8 cellular contexts compared by ENCODE assay signal in genomic region chr10:32005050-32005449, GRCh38. TPM values are rescaled to one million over a fixed set of nuclear protein-coding genes. Genes with fewer than 3 reads are reported as not detected.
DNase-seq lines count a peak whose midpoint lies in the region; ATAC-seq, FAIRE-seq and TF ChIP-seq lines count a peak whose summit lies in the region.

No MANE protein-coding gene starts in this region.

- no peak for TF ChIP-seq EP300 in GM12878 (IDR thresholded peaks at IDR 0.05; ENCODE audit: borderline replicate concordance in 1 of 2, control insufficient read depth in 1 of 2, low read depth in 2 of 2, low read length in 2 of 2)

- no peak overlapping the region for H3K4me2 ChIP-seq in GM12878 (ENCODE audit: control insufficient read depth, insufficient read depth)

- H3K9me3 ChIP-seq in GM12878 (replicated peaks; ENCODE audit: control insufficient read depth, insufficient read depth, low read length): no peaks in the 10 kb centered on the region; the same call in 2 of the 3 replicates

- SMC1A ChIA-PET in GM12878 (lab: Charles Lee; ENCODE audit: uncharacterized antibody, unreplicated experiment): interaction anchor here (1.1 to 4.3 kb wide), 4 partner anchors 13 to 143 kb away, joined by 3 to 54 read pairs (median 4); no protein-coding TSS in a partner anchor

- RAD21 ChIA-PET in GM12878 (lab: Charles Lee; ENCODE audit: unreplicated experiment): interaction anchor here (1.3 to 5.3 kb wide), 3 partner anchors 143 to 166 kb away, joined by 4 to 61 read pairs (median 4); no protein-coding TSS in a partner anchor

- H3K36me3 Mint-ChIP-seq in activated CD8-positive, alpha-beta memory T cell treated with anti-CD3 and anti-CD28 coated beads, Interleukin-2, amount 10 ng/mL, durations not matched to agents 7 days and 5 days: peaks cover 22% of the 10 kb centered on the region
- H3K36me3 Mint-ChIP-seq in immature natural killer cell (peaks cover 0 to 5% (median 0%) of the 10 kb centered on the region in 3 donors), type B pancreatic cell (peaks cover 9% of the 10 kb centered on the region)

- H3K4me3 Mint-ChIP-seq in activated CD8-positive, alpha-beta memory T cell treated with anti-CD3 and anti-CD28 coated beads, Interleukin-2, amount 10 ng/mL, durations not matched to agents 7 days and 5 days: no peak overlapping the region
- H3K4me3 Mint-ChIP-seq in immature natural killer cell (no peak overlapping the region), type B pancreatic cell (no peak overlapping the region)

- no TSS peak for BruUV-seq in GM12878 (replicated peaks; lab: Mats Ljungman, UMichigan)

- no peak overlapping the region for H2AFZ ChIP-seq in GM12878 (ENCODE audit: control insufficient read depth, low read depth, low read length)

- H3K36me3 ChIP-seq in GM12878 (ENCODE audit: control insufficient read depth in 2 of 2, insufficient read depth in 2 of 2, low read length in 1 of 2): peaks cover 0 to 8% of the 10 kb centered on the region in 2 experiments; a peak in 2 of 4 replicates

- TF ChIP-seq CTCF in GM12878 (IDR thresholded peaks at IDR 0.05 in 2 of 3, conservative IDR thresholded peaks at IDR 0.05 in 1 of 3; ENCODE audit: control insufficient read depth in 2 of 3, extremely low read depth in 1 of 3, insufficient read depth in 1 of 3, low read depth in 3 of 3, low read length in 3 of 3): peak; percentile 63 to 65 (median 63)
- TF ChIP-seq CTCF in type B pancreatic cell (conservative IDR thresholded peaks at IDR 0.05): peak; percentile 74

- H3K27me3 Mint-ChIP-seq in activated CD8-positive, alpha-beta memory T cell treated with anti-CD3 and anti-CD28 coated beads, Interleukin-2, amount 10 ng/mL, durations not matched to agents 7 days and 5 days: no peaks in the 10 kb centered on the region
- H3K27me3 Mint-ChIP-seq in immature natural killer cell (ENCODE audit: low read depth in 3 of 3): no peaks in the 10 kb centered on the region
- no peaks in the 10 kb centered on the region for H3K27me3 Mint-ChIP-seq in type B pancreatic cell

- no peak; the same call in none of the 2 replicates for TF ChIP-seq POLR2A in GM12878 (IDR thresholded peaks at IDR 0.05; ENCODE audit: low read depth, low read length)

- ATAC-seq in activated CD8-positive, alpha-beta memory T cell treated with anti-CD3 and anti-CD28 coated beads, Interleukin-2, amount 10 ng/mL, durations not matched to agents 7 days and 5 days: peak; percentile 63
- ATAC-seq in HG02759 (IDR thresholded peaks at IDR 0.05; ENCODE audit: unreplicated experiment) (peak; percentile 69), GM12878 (peak; percentile 90), HG03460 (IDR thresholded peaks at IDR 0.05; ENCODE audit: unreplicated experiment) (no peak)

- intact Hi-C loops in GM12878 (cut with micrococcal nuclease; ENCODE audit: unreplicated experiment): loop anchor here (1.0 to 5.0 kb wide), 3 partner anchors 73 to 168 kb away; no protein-coding TSS in a partner anchor

- no peak overlapping the region for H3K4me3 ChIP-seq in GM12878

- in situ Hi-C loops in GM12878 (cut with MboI): loop anchor here (5.0 kb wide), 1 partner anchor 143 kb away; no protein-coding TSS in a partner anchor

- H3K79me2 ChIP-seq in GM12878 (ENCODE audit: control insufficient read depth, insufficient read depth, low read length): no peaks in the 10 kb centered on the region

- FAIRE-seq in RCC 7860 (lab: Jason Lieb, UNC) (no peak), GM12878 (lab: Jason Lieb, UNC) (peak; percentile 90)

- H3K9me3 Mint-ChIP-seq in activated CD8-positive, alpha-beta memory T cell treated with anti-CD3 and anti-CD28 coated beads, Interleukin-2, amount 10 ng/mL, durations not matched to agents 7 days and 5 days (ENCODE audit: low read depth): no peaks in the 10 kb centered on the region
- no peaks in the 10 kb centered on the region for H3K9me3 Mint-ChIP-seq in immature natural killer cell
- no peaks in the 10 kb centered on the region for H3K9me3 Mint-ChIP-seq in type B pancreatic cell

- peak; percentile 66 for DNase-seq in activated CD8-positive, alpha-beta memory T cell treated with anti-CD3 and anti-CD28 coated beads, Interleukin-2, amount 10 ng/mL, durations not matched to agents 7 days and 5 days
- no peak for DNase-seq in activated CD8-positive, alpha-beta memory T cell treated with anti-CD3 and anti-CD28 coated beads, Interleukin-2, amount 50 U/mL, for 48 hours
- DNase-seq in RCC 7860 (ENCODE audit: low spot score) (peak; percentile 31), GM12878 (ENCODE audit: low read depth, low spot score) (peak; percentile 16), immature natural killer cell (peak in 2 of 3 donors; percentile 20 to 32), type B pancreatic cell (ENCODE audit: extremely low spot score, unreplicated experiment) (no peak)

- no peak overlapping the region for H3K27ac ChIP-seq in GM12878 (ENCODE audit: control insufficient read depth, insufficient read depth)

- 36% methylated on average over 4 of the region's 4 CpGs for WGBS in GM12878 (ENCODE audit: insufficient coverage, insufficient replicate concordance, low lambda C conversion rate, missing lambda C conversion rate)

- no peaks in the 10 kb centered on the region for H4K20me1 ChIP-seq in GM12878 (ENCODE audit: control insufficient read depth, insufficient read depth)

- TF ChIP-seq RAD21 in GM12878 (IDR thresholded peaks at IDR 0.05; ENCODE audit: insufficient read depth, low read depth, low read length): peak; percentile 61

- no peak overlapping the region for H3K9ac ChIP-seq in GM12878 (ENCODE audit: control insufficient read depth, insufficient read depth, low read length)

- no peaks in the 10 kb centered on the region for H3K4me1 ChIP-seq in GM12878 (ENCODE audit: control insufficient read depth, insufficient read depth, low read length)

- POLR2A ChIA-PET in GM12878 (lab: Charles Lee): interaction anchor here (2.2 kb wide), 1 partner anchor 143 kb away, joined by 12 read pairs; no protein-coding TSS in a partner anchor

- peaks cover 19% of the 10 kb centered on the region for H3K4me1 Mint-ChIP-seq in activated CD8-positive, alpha-beta memory T cell treated with anti-CD3 and anti-CD28 coated beads, Interleukin-2, amount 10 ng/mL, durations not matched to agents 7 days and 5 days
- peaks cover 0 to 6% of the 10 kb centered on the region in 2 donors for H3K4me1 Mint-ChIP-seq in immature natural killer cell
- H3K4me1 Mint-ChIP-seq in type B pancreatic cell (ENCODE audit: unreplicated experiment): peaks cover 6% of the 10 kb centered on the region

- CTCF ChIA-PET in activated CD8-positive, alpha-beta memory T cell treated with anti-CD3 and anti-CD28 coated beads, Interleukin-2, amount 10 ng/mL, durations not matched to agents 7 days and 5 days (lab: Charles Lee): interaction anchor here (0.7 to 4.2 kb wide), 7 partner anchors 13 to 154 kb away, joined by 3 to 35 read pairs (median 3); no protein-coding TSS in a partner anchor
- CTCF ChIA-PET in GM12878 (lab: Yijun Ruan, JAX): interaction anchor here (1.0 to 9.2 kb wide), 7 partner anchors 56 to 206 kb away, joined by 3 to 112 read pairs (median 4); no protein-coding TSS in a partner anchor

- H3K27me3 ChIP-seq in GM12878 (replicated peaks in 1 of 2; ENCODE audit: control insufficient read depth in 2 of 2, insufficient read depth in 2 of 2, low read length in 1 of 2): no peaks in the 10 kb centered on the region

- no peak overlapping the region for H3K27ac Mint-ChIP-seq in activated CD8-positive, alpha-beta memory T cell treated with anti-CD3 and anti-CD28 coated beads, Interleukin-2, amount 10 ng/mL, durations not matched to agents 7 days and 5 days
- H3K27ac Mint-ChIP-seq in immature natural killer cell: peak overlapping the region in 4 of 6 donors; percentile 13 to 79 (median 26)
- H3K27ac Mint-ChIP-seq in type B pancreatic cell: no peak overlapping the region

TF ChIP-seq in GM12878, 131 proteins besides CTCF, POLR2A, EP300 and RAD21 (continues in another document):
- TF ChIP-seq FOS (IDR thresholded peaks at IDR 0.05; ENCODE audit: borderline replicate concordance, extremely low read depth, insufficient read length): no peak
- TF ChIP-seq KAT2A (conservative IDR thresholded peaks at IDR 0.05; ENCODE audit: control insufficient read depth, low read depth, low read length): no peak
- no peak for TF ChIP-seq SPI1 (IDR thresholded peaks at IDR 0.05; ENCODE audit: borderline replicate concordance, insufficient read depth, low read depth, low read length)
- no peak for TF ChIP-seq MXI1 (IDR thresholded peaks at IDR 0.05; ENCODE audit: low read depth, low read length)
- TF ChIP-seq FOXM1 (IDR thresholded peaks at IDR 0.05; ENCODE audit: low read depth, low read length): 0 out of 2 replicates have a peak, but pooled peaks have one; percentile 44
- no peak for TF ChIP-seq CREM (IDR thresholded peaks at IDR 0.05; ENCODE audit: low read depth)
- TF ChIP-seq YY1 (IDR thresholded peaks at IDR 0.05; ENCODE audit: low read depth, low read length): 0 out of 2 replicates have a peak, but pooled peaks have one; percentile 15
- 0 out of 3 replicates have a peak, but pooled peaks have one; percentile 20 for TF ChIP-seq POU2F2 (IDR thresholded peaks at IDR 0.05; ENCODE audit: borderline replicate concordance, low read depth, low read length)
- peak; percentile 74 for TF ChIP-seq SMC3 (IDR thresholded peaks at IDR 0.05; ENCODE audit: borderline replicate concordance, low read length)

RNA-seq across cellular contexts. Expression of gene KIF5B, which starts 51.2 kb away (rescaled TPM):
- 10 to 100 TPM; 65.2 to 76.2 TPM for total RNA-seq in activated CD8-positive, alpha-beta memory T cell treated with anti-CD3 and anti-CD28 coated beads, Interleukin-2, amount 10 ng/mL, durations not matched to agents 7 days and 5 days
- 40.4 and 42.7 TPM in 2 replicates for total RNA-seq in GM12878 (2013; cell fraction: nucleolus; rRNA removed)
- total RNA-seq in GM12878 (2014; rRNA removed): 32.6 and 38.7 TPM in 2 replicates
- 46.3 and 47.4 TPM in 2 replicates for total RNA-seq in GM12878 (2014; rRNA removed; fragmentation: Illumina TruSeq; extraction: Trizol)
- total RNA-seq in GM12878 (2021): 41.3 and 42.3 TPM in 2 replicates
- polyA plus RNA-seq in GM12878 (2011; ENCODE audit: low read depth): 14.0 TPM
- polyA plus RNA-seq in GM12878 (2011; rRNA removed): 27.9 and 45.7 TPM in 2 replicates
- polyA plus RNA-seq in GM12878 (2011; cell fraction: cytosol; rRNA removed): 8.2 and 9.0 TPM in 2 replicates
- polyA plus RNA-seq in GM12878 (2011; cell fraction: nucleus; rRNA removed): 13.7 and 18.2 TPM in 2 replicates
- 21.0 and 25.6 TPM in 2 replicates for polyA plus RNA-seq in GM12878 (2012)
- 44.8 and 55.7 TPM in 2 replicates for polyA plus RNA-seq in GM12878 (2014; fragmentation: Illumina TruSeq; extraction: Trizol)
- polyA plus RNA-seq in GM12878 (2014; fragmentation: Nextera tagmentation; extraction: Ambion mirVana): 10 to 100 TPM; 14.7 to 15.3 TPM
- 22.4 and 25.2 TPM in 2 replicates for polyA plus RNA-seq in GM12878 (2014; rRNA removed)
- polyA plus RNA-seq in GM12878 (2016; fragmentation: Nextera tagmentation; extraction: Ambion mirVana): 10 to 100 TPM; 33.5 to 34.0 TPM
- polyA minus RNA-seq in GM12878 (2011; rRNA and poly(A)+ RNA removed): 15.8 and 29.3 TPM in 2 replicates
- 12.6 and 15.2 TPM in 2 replicates for polyA minus RNA-seq in GM12878 (2011; cell fraction: cytosol; rRNA and poly(A)+ RNA removed)
- 11.5 and 18.0 TPM in 2 replicates for polyA minus RNA-seq in GM12878 (2011; cell fraction: nucleus; rRNA and poly(A)+ RNA removed)
- 10 to 100 TPM; 15.0 to 24.8 (median 15.3) TPM for polyA plus RNA-seq in immature natural killer cell
- 88.3 and 95.7 TPM in 2 replicates for total RNA-seq in type B pancreatic cell (ENCODE audit: low replicate concordance)

Comparison
In these comparisons a context has a peak if more than half of its experiments do, and no peak if none do; other contexts are left out.
1. DNase-seq: peak in activated CD8-positive, alpha-beta memory T cell treated with anti-CD3 and anti-CD28 coated beads, Interleukin-2, amount 10 ng/mL, durations not matched to agents 7 days and 5 days (single experiment), RCC 7860 (single experiment), GM12878 (single experiment) and immature natural killer cell (2 of 3); none in activated CD8-positive, alpha-beta memory T cell treated with anti-CD3 and anti-CD28 coated beads, Interleukin-2, amount 50 U/mL, for 48 hours (single experiment) and type B pancreatic cell (single experiment).
2. H3K27ac Mint-ChIP-seq: peak in immature natural killer cell (4 of 6); none in activated CD8-positive, alpha-beta memory T cell treated with anti-CD3 and anti-CD28 coated beads, Interleukin-2, amount 10 ng/mL, durations not matched to agents 7 days and 5 days (single experiment) and type B pancreatic cell (single experiment).